Comparison of ENCODE assay signal across 2 cellular contexts in the genomic region with DNA sequence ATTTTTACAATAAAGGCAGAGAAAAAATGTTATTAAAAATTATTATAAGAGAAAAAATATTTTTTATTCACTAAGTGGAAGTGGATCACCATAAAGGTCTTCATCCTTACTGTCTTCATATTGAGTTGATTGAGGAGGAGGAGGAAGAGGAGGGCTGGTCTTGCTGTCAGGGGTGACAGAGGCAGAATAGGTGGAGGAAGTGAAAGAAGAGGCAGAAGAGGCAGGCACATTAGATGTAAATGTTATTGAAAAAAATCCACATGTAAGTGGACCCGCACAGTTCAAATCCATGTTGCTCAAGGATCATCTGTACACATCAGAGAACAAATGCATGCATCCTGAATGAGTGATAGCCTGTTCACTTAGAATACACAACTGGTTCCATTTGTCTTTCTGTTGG.
TF ChIP-seq lines count a peak whose summit lies in the region.

No MANE protein-coding gene starts in this region.

TF ChIP-seq in A549, 52 proteins besides CTCF, POLR2A, EP300 and RAD21:
- TF ChIP-seq PHF8 (IDR thresholded peaks at IDR 0.05; ENCODE audit: borderline replicate concordance, low read depth), result no peak
- TF ChIP-seq ZSCAN20 (CRISPR knock-in tag; IDR thresholded peaks at IDR 0.05), result no peak
- TF ChIP-seq, protein P1, sequence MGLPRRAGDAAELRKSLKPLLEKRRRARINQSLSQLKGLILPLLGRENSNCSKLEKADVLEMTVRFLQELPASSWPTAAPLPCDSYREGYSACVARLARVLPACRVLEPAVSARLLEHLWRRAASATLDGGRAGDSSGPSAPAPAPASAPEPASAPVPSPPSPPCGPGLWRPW (IDR thresholded peaks at IDR 0.05), result no peak
- TF ChIP-seq BHLHE40 (IDR thresholded peaks at IDR 0.05; ENCODE audit: low read depth, low read length), result no peak
- TF ChIP-seq CEBPB (IDR thresholded peaks at IDR 0.05), result no peak
- TF ChIP-seq GATA3 (IDR thresholded peaks at IDR 0.05; ENCODE audit: borderline replicate concordance), result no peak
- TF ChIP-seq, protein P2, sequence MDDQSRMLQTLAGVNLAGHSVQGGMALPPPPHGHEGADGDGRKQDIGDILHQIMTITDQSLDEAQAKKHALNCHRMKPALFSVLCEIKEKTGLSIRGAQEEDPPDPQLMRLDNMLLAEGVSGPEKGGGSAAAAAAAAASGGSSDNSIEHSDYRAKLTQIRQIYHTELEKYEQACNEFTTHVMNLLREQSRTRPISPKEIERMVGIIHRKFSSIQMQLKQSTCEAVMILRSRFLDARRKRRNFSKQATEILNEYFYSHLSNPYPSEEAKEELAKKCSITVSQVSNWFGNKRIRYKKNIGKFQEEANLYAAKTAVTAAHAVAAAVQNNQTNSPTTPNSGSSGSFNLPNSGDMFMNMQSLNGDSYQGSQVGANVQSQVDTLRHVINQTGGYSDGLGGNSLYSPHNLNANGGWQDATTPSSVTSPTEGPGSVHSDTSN (IDR thresholded peaks at IDR 0.05), result no peak
- no peak for TF ChIP-seq RFX5 (IDR thresholded peaks at IDR 0.05)
- TF ChIP-seq RCOR1 (IDR thresholded peaks at IDR 0.05; ENCODE audit: low read depth, low read length), result no peak
- TF ChIP-seq HEYL (CRISPR knock-in tag; IDR thresholded peaks at IDR 0.05), result no peak
- TF ChIP-seq, protein P3, sequence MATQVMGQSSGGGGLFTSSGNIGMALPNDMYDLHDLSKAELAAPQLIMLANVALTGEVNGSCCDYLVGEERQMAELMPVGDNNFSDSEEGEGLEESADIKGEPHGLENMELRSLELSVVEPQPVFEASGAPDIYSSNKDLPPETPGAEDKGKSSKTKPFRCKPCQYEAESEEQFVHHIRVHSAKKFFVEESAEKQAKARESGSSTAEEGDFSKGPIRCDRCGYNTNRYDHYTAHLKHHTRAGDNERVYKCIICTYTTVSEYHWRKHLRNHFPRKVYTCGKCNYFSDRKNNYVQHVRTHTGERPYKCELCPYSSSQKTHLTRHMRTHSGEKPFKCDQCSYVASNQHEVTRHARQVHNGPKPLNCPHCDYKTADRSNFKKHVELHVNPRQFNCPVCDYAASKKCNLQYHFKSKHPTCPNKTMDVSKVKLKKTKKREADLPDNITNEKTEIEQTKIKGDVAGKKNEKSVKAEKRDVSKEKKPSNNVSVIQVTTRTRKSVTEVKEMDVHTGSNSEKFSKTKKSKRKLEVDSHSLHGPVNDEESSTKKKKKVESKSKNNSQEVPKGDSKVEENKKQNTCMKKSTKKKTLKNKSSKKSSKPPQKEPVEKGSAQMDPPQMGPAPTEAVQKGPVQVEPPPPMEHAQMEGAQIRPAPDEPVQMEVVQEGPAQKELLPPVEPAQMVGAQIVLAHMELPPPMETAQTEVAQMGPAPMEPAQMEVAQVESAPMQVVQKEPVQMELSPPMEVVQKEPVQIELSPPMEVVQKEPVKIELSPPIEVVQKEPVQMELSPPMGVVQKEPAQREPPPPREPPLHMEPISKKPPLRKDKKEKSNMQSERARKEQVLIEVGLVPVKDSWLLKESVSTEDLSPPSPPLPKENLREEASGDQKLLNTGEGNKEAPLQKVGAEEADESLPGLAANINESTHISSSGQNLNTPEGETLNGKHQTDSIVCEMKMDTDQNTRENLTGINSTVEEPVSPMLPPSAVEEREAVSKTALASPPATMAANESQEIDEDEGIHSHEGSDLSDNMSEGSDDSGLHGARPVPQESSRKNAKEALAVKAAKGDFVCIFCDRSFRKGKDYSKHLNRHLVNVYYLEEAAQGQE (IDR thresholded peaks at IDR 0.05), result no peak

TF ChIP-seq in GM23338, 12 proteins besides CTCF, POLR2A, EP300 and RAD21:
- TF ChIP-seq, protein P4, sequence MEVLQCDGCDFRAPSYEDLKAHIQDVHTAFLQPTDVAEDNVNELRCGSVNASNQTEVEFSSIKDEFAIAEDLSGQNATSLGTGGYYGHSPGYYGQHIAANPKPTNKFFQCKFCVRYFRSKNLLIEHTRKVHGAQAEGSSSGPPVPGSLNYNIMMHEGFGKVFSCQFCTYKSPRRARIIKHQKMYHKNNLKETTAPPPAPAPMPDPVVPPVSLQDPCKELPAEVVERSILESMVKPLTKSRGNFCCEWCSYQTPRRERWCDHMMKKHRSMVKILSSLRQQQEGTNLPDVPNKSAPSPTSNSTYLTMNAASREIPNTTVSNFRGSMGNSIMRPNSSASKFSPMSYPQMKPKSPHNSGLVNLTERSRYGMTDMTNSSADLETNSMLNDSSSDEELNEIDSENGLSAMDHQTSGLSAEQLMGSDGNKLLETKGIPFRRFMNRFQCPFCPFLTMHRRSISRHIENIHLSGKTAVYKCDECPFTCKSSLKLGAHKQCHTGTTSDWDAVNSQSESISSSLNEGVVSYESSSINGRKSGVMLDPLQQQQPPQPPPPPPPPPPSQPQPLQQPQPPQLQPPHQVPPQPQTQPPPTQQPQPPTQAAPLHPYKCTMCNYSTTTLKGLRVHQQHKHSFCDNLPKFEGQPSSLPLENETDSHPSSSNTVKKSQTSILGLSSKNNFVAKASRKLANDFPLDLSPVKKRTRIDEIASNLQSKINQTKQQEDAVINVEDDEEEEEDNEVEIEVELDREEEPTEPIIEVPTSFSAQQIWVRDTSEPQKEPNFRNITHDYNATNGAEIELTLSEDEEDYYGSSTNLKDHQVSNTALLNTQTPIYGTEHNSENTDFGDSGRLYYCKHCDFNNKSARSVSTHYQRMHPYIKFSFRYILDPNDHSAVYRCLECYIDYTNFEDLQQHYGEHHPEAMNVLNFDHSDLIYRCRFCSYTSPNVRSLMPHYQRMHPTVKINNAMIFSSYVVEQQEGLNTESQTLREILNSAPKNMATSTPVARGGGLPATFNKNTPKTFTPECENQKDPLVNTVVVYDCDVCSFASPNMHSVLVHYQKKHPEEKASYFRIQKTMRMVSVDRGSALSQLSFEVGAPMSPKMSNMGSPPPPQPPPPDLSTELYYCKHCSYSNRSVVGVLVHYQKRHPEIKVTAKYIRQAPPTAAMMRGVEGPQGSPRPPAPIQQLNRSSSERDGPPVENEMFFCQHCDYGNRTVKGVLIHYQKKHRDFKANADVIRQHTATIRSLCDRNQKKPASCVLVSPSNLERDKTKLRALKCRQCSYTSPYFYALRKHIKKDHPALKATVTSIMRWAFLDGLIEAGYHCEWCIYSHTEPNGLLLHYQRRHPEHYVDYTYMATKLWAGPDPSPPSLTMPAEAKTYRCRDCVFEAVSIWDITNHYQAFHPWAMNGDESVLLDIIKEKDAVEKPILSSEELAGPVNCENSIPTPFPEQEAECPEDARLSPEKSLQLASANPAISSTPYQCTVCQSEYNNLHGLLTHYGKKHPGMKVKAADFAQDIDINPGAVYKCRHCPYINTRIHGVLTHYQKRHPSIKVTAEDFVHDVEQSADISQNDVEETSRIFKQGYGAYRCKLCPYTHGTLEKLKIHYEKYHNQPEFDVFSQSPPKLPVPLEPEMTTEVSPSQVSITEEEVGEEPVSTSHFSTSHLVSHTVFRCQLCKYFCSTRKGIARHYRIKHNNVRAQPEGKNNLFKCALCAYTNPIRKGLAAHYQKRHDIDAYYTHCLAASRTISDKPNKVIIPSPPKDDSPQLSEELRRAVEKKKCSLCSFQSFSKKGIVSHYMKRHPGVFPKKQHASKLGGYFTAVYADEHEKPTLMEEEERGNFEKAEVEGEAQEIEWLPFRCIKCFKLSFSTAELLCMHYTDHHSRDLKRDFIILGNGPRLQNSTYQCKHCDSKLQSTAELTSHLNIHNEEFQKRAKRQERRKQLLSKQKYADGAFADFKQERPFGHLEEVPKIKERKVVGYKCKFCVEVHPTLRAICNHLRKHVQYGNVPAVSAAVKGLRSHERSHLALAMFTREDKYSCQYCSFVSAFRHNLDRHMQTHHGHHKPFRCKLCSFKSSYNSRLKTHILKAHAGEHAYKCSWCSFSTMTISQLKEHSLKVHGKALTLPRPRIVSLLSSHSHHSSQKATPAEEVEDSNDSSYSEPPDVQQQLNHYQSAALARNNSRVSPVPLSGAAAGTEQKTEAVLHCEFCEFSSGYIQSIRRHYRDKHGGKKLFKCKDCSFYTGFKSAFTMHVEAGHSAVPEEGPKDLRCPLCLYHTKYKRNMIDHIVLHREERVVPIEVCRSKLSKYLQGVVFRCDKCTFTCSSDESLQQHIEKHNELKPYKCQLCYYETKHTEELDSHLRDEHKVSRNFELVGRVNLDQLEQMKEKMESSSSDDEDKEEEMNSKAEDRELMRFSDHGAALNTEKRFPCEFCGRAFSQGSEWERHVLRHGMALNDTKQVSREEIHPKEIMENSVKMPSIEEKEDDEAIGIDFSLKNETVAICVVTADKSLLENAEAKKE (CRISPR knock-in tag; IDR thresholded peaks at IDR 0.05), result no peak
- TF ChIP-seq EZH2 (IDR thresholded peaks at IDR 0.05; ENCODE audit: low read depth, unreplicated experiment) (no peak), STAT1 (IDR thresholded peaks at IDR 0.05; ENCODE audit: unreplicated experiment) (no peak), ZNF114 (CRISPR knock-in tag; IDR thresholded peaks at IDR 0.05) (no peak), ZNF331 (CRISPR knock-in tag; IDR thresholded peaks at IDR 0.05; ENCODE audit: low read depth) (no peak), JUNB (IDR thresholded peaks at IDR 0.05; ENCODE audit: unreplicated experiment) (no peak)
- TF ChIP-seq, protein P5, sequence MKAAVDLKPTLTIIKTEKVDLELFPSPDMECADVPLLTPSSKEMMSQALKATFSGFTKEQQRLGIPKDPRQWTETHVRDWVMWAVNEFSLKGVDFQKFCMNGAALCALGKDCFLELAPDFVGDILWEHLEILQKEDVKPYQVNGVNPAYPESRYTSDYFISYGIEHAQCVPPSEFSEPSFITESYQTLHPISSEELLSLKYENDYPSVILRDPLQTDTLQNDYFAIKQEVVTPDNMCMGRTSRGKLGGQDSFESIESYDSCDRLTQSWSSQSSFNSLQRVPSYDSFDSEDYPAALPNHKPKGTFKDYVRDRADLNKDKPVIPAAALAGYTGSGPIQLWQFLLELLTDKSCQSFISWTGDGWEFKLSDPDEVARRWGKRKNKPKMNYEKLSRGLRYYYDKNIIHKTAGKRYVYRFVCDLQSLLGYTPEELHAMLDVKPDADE (IDR thresholded peaks at IDR 0.05), result no peak
